Comparison of ENCODE assay signal across 7 cellular contexts in the genomic region with DNA sequence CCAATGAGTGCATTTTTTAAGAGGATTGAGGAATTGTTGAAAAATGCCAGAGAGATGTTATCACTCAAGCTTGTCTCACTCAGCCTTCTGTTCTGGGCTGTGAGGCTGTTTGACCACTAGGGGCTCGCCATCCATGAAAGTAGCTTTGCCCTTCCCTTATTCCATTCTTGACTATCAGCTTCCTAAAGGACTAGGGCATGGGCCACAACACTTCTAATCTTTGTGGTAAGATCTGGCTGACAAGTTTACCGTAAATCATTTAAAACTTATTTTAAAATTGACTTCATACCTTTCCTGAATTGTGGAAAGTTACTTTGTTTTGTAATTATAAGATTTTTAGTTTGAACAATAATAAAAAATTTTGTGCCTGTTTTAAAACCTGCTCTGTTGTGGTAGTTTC. TPM values are rescaled to one million over a fixed set of nuclear protein-coding genes. Genes with fewer than 3 reads are reported as not detected.
DNase-seq lines count a peak whose midpoint lies in the region; ATAC-seq and TF ChIP-seq lines count a peak whose summit lies in the region.

No MANE protein-coding gene starts in this region.

- H3K27me3 ChIP-seq in left ventricle myocardium inferior (ENCODE audit: low read depth) (no peaks in the 10 kb centered on the region), stomach (no peaks in the 10 kb centered on the region)

- ATAC-seq in GM19463 (IDR thresholded peaks at IDR 0.05; ENCODE audit: unreplicated experiment) (no peak), HG02623 (IDR thresholded peaks at IDR 0.05; ENCODE audit: unreplicated experiment) (no peak)

- TF ChIP-seq POLR2A in stomach (IDR thresholded peaks at IDR 0.05): no peak

- DNase-seq in GM10248 (ENCODE audit: extremely low spot score): peak; percentile 30
- peak; percentile 31 for DNase-seq in KBM-7
- DNase-seq in left ventricle myocardium inferior: no peak
- no peak for DNase-seq in stomach

- TF ChIP-seq EP300 in stomach (IDR thresholded peaks at IDR 0.05): no peak

- H3K9me3 ChIP-seq in left ventricle myocardium inferior (replicated peaks) (no peaks in the 10 kb centered on the region), stomach (no peaks in the 10 kb centered on the region)

- 22 to 56% (median 38%) methylated on average over 2 of the region's 2 CpGs for WGBS in stomach, 5 donors

- POLR2A ChIA-PET in GM10248 (lab: Yijun Ruan, JAX): no interaction called here

- peaks cover 81% of the 10 kb centered on the region for H3K36me3 ChIP-seq in left ventricle myocardium inferior
- peaks cover 34 to 89% (median 84%) of the 10 kb centered on the region in 4 donors for H3K36me3 ChIP-seq in stomach

- no peak overlapping the region for H3K4me3 ChIP-seq in WI38 (ENCODE audit: low read depth, low read length)
- peak overlapping the region; percentile 16 for H3K4me3 ChIP-seq in left ventricle myocardium inferior
- no peak overlapping the region for H3K4me3 ChIP-seq in stomach

- intact Hi-C loops in left ventricle myocardium inferior (cut with micrococcal nuclease) (no loop called here), stomach (cut with DNase I; ENCODE audit: low total_unique reads) (no loop called here)

- CTCF ChIA-PET in GM10248 (lab: Yijun Ruan, JAX): interaction anchor here (0.6 to 2.5 kb wide), 6 partner anchors 16 to 170 kb away, joined by 3 to 12 read pairs (median 4); no protein-coding TSS in a partner anchor

- H3K27ac ChIP-seq in left ventricle myocardium inferior (replicated peaks) (peak overlapping the region; percentile 34), stomach (no peak overlapping the region)

- TF ChIP-seq CTCF in GM10248 (IDR thresholded peaks at IDR 0.05; ENCODE audit: control extremely low read depth, extremely low read depth, low read depth, missing control alignments) (peak; percentile 52), WI38 (IDR thresholded peaks at IDR 0.05; ENCODE audit: low read depth, low read length) (peak; percentile 69), left ventricle myocardium inferior (IDR thresholded peaks at IDR 0.05; ENCODE audit: borderline replicate concordance) (peak; percentile 74), stomach (IDR thresholded peaks at IDR 0.05) (peak in 5 of 7 experiments; percentile 39 to 59 (median 52))

- peaks cover 16% of the 10 kb centered on the region for H3K4me1 ChIP-seq in left ventricle myocardium inferior
- H3K4me1 ChIP-seq in stomach: peaks cover 0 to 5% (median 0%) of the 10 kb centered on the region in 4 donors

- in situ Hi-C loops in KBM-7 (cut with MboI; ENCODE audit: low pct_unique_long_range_greater_than_20kb, low sequenced_read_pairs): no loop called here

RNA-seq across cellular contexts. Expression of a gene that starts 49.5 kb away (rescaled TPM):
- total RNA-seq in left ventricle myocardium inferior (130 TPM), stomach (100 to 1,000 TPM; 138 to 371 (median 216) TPM)
- polyA plus RNA-seq in stomach: 10 to 100 TPM; 28.6 to 30.5 (median 29.5) TPM

Comparison
In these comparisons a context has a peak if more than half of its experiments do, and no peak if none do; other contexts are left out.
1. DNase-seq: peak in GM10248 (single experiment) and KBM-7 (single experiment); none in left ventricle myocardium inferior (single experiment) and stomach (single experiment).
2. Peak in every context shown above with its lines, with median percentiles within 50 percentile points of each other: CTCF ChIP-seq.